9 cellular contexts compared by ENCODE assay signal in genomic region chr11:22193348-22194051, GRCh38. TPM values are rescaled to one million over a fixed set of nuclear protein-coding genes. Genes with fewer than 3 reads are reported as not detected.
DNase-seq lines count a peak whose midpoint lies in the region; ATAC-seq and TF ChIP-seq lines count a peak whose summit lies in the region.
"Had no signal": no experiment of that assay in that cellular context is flagged by ENCODE, and none has a peak within 500 bp of the region (broad histone marks: within the 10 kb centered on the region; RNA-seq: fewer than 3 reads in every experiment).

No MANE protein-coding gene starts in this region.

- H3K27me3 ChIP-seq in colonic mucosa (no peaks in the 10 kb centered on the region), lung (ENCODE audit: control insufficient read depth, insufficient read depth) (no peaks in the 10 kb centered on the region), testis (no peaks in the 10 kb centered on the region)

- H3K27ac ChIP-seq in colonic mucosa = peak overlapping the region; percentile 37
- H3K27ac ChIP-seq in lung (ENCODE audit: low read depth in 1 of 2, low read length in 1 of 2) = peak overlapping the region; percentile 12 to 81
- H3K27ac ChIP-seq in testis = peak overlapping the region; percentile 49 to 53

- H3K4me3 ChIP-seq in colonic mucosa (peak overlapping the region; percentile 64), lung (peak overlapping the region; percentile 59), testis (peak overlapping the region; percentile 65 to 81)

- WGBS in lung, 2 donors = 1 to 2% methylated on average over 36 to 39 of the region's 39 CpGs
- WGBS in testis, 2 donors = 1 to 4% methylated on average over 8 to 39 of the region's 39 CpGs

- no peaks in the 10 kb centered on the region for H3K36me3 ChIP-seq in colonic mucosa
- no peaks in the 10 kb centered on the region for H3K36me3 ChIP-seq in lung (ENCODE audit: control insufficient read depth in 2 of 2, insufficient read depth in 2 of 2, low read length in 2 of 2)
- H3K36me3 ChIP-seq in testis (ENCODE audit: low read depth, missing control alignments) = no peaks in the 10 kb centered on the region

- DNase-seq in GM03348 (ENCODE audit: low spot score) (peak; percentile 12), NCI-H128 (lab: John Stamatoyannopoulos, UW; ENCODE audit: unreplicated experiment) (peak; percentile 26), colonic mucosa (peak; percentile 34), lung (ENCODE audit: low spot score) (peak; percentile 29), testis (peak; percentile 35), inferior parietal cortex (ENCODE audit: extremely low spot score) (no peak)
- no peak for DNase-seq in activated naive CD4-positive, alpha-beta T cell treated with anti-CD3 and anti-CD28 coated beads, Interleukin-2, amount 50 U/mL, for 16 hours

- ATAC-seq in GM21515 (IDR thresholded peaks at IDR 0.05; ENCODE audit: unreplicated experiment) (peak; percentile 40), lung (ENCODE audit: insufficient read depth, low FRiP score) (peak; percentile 48)

- TF ChIP-seq CTCF in colonic mucosa (IDR thresholded peaks at IDR 0.05) (no peak), lung (IDR thresholded peaks at IDR 0.05; ENCODE audit: control extremely low read depth, extremely low read depth) (no peak), testis (IDR thresholded peaks at IDR 0.05) (no peak)

- intact Hi-C loops in colonic mucosa (cut with DNase I) (no loop called here), testis (cut with DNase I; ENCODE audit: low total_unique reads) (no loop called here)

- H3K4me1 ChIP-seq in colonic mucosa (no peaks in the 10 kb centered on the region), lung (ENCODE audit: control insufficient read depth in 2 of 2, insufficient read depth in 2 of 2, low read length in 2 of 2) (peaks cover 6 to 7% of the 10 kb centered on the region in 2 donors), testis (no peaks in the 10 kb centered on the region)

- no peaks in the 10 kb centered on the region for H3K9me3 ChIP-seq in colonic mucosa
- H3K9me3 ChIP-seq in lung (ENCODE audit: control insufficient read depth in 2 of 2, insufficient read depth in 1 of 2, low read length in 1 of 2) = no peaks in the 10 kb centered on the region
- H3K9me3 ChIP-seq in testis = no peaks in the 10 kb centered on the region

- H3K9ac ChIP-seq in colonic mucosa (ENCODE audit: low read depth in 2 of 2, low read length in 2 of 2) = peak overlapping the region; percentile 58 to 59

- TF ChIP-seq POLR2A in testis (IDR thresholded peaks at IDR 0.05) = no peak

RNA-seq across cellular contexts. Expression of gene ANO5, which starts 0.6 kb away (rescaled TPM):
- total RNA-seq in colonic mucosa = 1 to 10 TPM; 7.5 to 8.2 TPM
- total RNA-seq in lung = 1 to 10 TPM; 2.8 to 3.6 TPM
- 1 to 10 TPM in 1 of 2 donors, under 1 TPM in 1; 0.22 to 1.0 TPM for polyA plus RNA-seq in lung
- 1 to 10 TPM; 4.8 to 7.1 TPM for total RNA-seq in testis
- 5.8 TPM for polyA plus RNA-seq in testis (ENCODE audit: insufficient read depth, low read depth, low replicate concordance)
- total RNA-seq: LHCN-M2 had no signal

Comparison
In these comparisons a context has a peak if more than half of its experiments do, and no peak if none do; other contexts are left out.
1. DNase-seq: peak in GM03348 (single experiment), NCI-H128 (single experiment), colonic mucosa (single experiment), lung (single experiment) and testis (single experiment); none in inferior parietal cortex (single experiment) and activated naive CD4-positive, alpha-beta T cell treated with anti-CD3 and anti-CD28 coated beads, Interleukin-2, amount 50 U/mL, for 16 hours (single experiment).
2. Peak in every context shown above with its lines, with median percentiles within 50 percentile points of each other: H3K27ac ChIP-seq and H3K4me3 ChIP-seq.